ENCODE assay signal across 8 cellular contexts in the genomic region with DNA sequence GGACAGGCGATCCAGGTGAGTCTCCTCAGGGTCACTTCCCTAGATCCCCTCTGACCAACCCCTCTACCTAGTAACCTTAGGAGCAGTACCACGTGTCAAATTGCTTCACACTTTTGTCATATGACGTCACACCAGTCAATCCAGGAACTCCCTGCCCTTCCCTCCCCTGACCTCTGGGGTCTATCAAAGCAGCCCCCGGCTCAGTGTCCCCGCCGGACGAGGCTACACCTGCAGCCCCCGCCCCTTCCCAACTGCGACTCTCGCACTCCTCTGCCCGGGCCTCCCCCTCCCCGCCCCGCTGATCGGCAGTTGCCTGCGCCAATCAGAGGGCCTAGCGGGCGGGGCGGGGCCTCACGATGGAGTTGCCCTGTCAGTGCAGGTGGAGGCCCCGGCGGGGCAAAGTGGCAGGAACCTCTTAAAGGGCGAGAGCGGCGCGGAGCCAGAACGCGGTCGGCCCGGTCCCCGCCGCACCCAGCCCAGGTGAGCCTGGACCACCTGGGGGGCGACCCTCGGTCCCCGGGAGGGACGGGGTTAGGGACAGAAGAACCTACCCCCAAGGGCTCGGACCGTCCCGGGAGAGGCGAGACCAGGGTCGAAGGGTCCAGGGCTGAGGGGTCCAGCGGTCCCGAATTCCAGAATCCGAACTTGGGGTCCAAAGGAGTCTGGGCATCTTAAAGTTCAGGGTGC. TPM values are rescaled to one million over a fixed set of nuclear protein-coding genes. Genes with fewer than 3 reads are reported as not detected.
A peak's percentile ranks its signal among the peaks of the same experiment; 100 is the strongest.
DNase-seq lines count a peak whose midpoint lies in the region; ATAC-seq lines count a peak whose summit lies in the region.

No MANE protein-coding gene starts in this region.

- intact Hi-C loops in left colon (cut with DNase I, micrococcal nuclease) = loop anchor here in 1 of 2 donors (10.0 kb wide), 1 partner anchor 318 kb away; no protein-coding TSS in a partner anchor

- H3K27ac ChIP-seq in cingulate gyrus (ENCODE audit: low read depth, low read length) = peak overlapping the region; percentile 49

- DNase-seq in NCI-H1417 (lab: John Stamatoyannopoulos, UW) (peak; percentile 77 to 89 (median 79)), NCI-H1417 treated with DMSO at 0.1 percent for 48 hours (lab: John Stamatoyannopoulos, UW) (no peak), NCI-H446 treated with DMSO at 0.1 percent for 48 hours (lab: John Stamatoyannopoulos, UW) (peak; percentile 49), left colon (peak; percentile 90 to 93)
- peak; percentile 93 for DNase-seq in activated CD4-positive, alpha-beta T cell treated with anti-CD3 and anti-CD28 coated beads for 48 hours
- DNase-seq in stimulated activated CD4-positive, alpha-beta T cell treated with anti-CD3 and anti-CD28 coated beads, Interleukin-1b, Interleukin-23, amount 100 ng/mL, for 48 hours = peak; percentile 90

- ATAC-seq in HG03103 (IDR thresholded peaks at IDR 0.05; ENCODE audit: low read depth, unreplicated experiment) (peak; percentile 72), left colon (peak; percentile 83)

RNA-seq across cellular contexts. Expression of gene EPB41, which starts 27.5 kb away (rescaled TPM):
- total RNA-seq in left colon = 10 to 100 TPM; 68.0 to 78.7 TPM
